In genomic region chr3:138877246-138877645, GRCh38 we compare ENCODE assay signal across 19 cellular contexts.
"Had no signal": no experiment of that assay in that cellular context is flagged by ENCODE, and none has a peak within 500 bp of the region (broad histone marks: within the 10 kb centered on the region; RNA-seq: fewer than 3 reads in every experiment).

No MANE protein-coding gene starts in this region.

- H3K27me3 ChIP-seq: right atrium auricular region, suprapubic skin had no signal

- H3K4me1 ChIP-seq: right atrium auricular region had no signal

- H3K27ac ChIP-seq: right atrium auricular region, suprapubic skin had no signal

- DNase-seq: activated CD4-positive, alpha-beta T cell treated with anti-CD3 and anti-CD28 coated beads for 36 hours; activated CD4-positive, alpha-beta T cell treated with anti-CD3 and anti-CD28 coated beads, Interleukin-2, amount 50 U/mL, for 48 hours; activated gamma-delta T cell treated with Interleukin-2 at 50 U/mL for 16 hours; effector CD4-positive, alpha-beta T cell; hypothalamus; kidney; nephron progenitor cell; stimulated activated CD4-positive, alpha-beta T cell treated with anti-CD3 and anti-CD28 coated beads, Interleukin-4, amount 100 ng/mL, for 1 hour; stimulated activated naive CD8-positive, alpha-beta T cell treated with anti-CD3 and anti-CD28 coated beads, Interleukin-15, amount 100 ng/mL, for 72 hours; T-helper 17 cell; trophoblast cell had no signal

- H3K4me1 Mint-ChIP-seq: mesothelial cell of epicardium, nephron progenitor cell, T-helper 17 cell had no signal

- H3K4me3 ChIP-seq: lung, right atrium auricular region, suprapubic skin had no signal

- H3K36me3 ChIP-seq: right atrium auricular region, suprapubic skin had no signal

- H3K4me3 Mint-ChIP-seq: activated CD4-positive, alpha-beta T cell treated with anti-CD3 and anti-CD28 coated beads for 36 hours; activated T-helper 1 cell treated with anti-CD3 and anti-CD28 coated beads, Interleukin-12 subunit alpha, Interleukin-12 subunit beta, Interleukin-2, Interleukin-4 antibody, amounts not matched to agents 30 ng/mL and 10 ng/mL and 1 ng/mL, durations not matched to agents 14 hours and 24 hours and 36 hours; mesothelial cell of epicardium; nephron progenitor cell; stimulated activated naive CD8-positive, alpha-beta T cell treated with anti-CD3 and anti-CD28 coated beads, Interleukin-15, amount 100 ng/mL, for 72 hours; T-helper 17 cell; WTC11 had no signal

- H3K27me3 Mint-ChIP-seq: activated CD4-positive, alpha-beta T cell treated with anti-CD3 and anti-CD28 coated beads for 36 hours; progenitor cell of endocrine pancreas; stimulated activated naive CD8-positive, alpha-beta T cell treated with anti-CD3 and anti-CD28 coated beads, Interleukin-15, amount 100 ng/mL, for 72 hours; T-helper 17 cell had no signal

- H3K27ac Mint-ChIP-seq: activated CD4-positive, alpha-beta T cell treated with anti-CD3 and anti-CD28 coated beads for 36 hours; activated naive CD4-positive, alpha-beta T cell treated with anti-CD3 and anti-CD28 coated beads, Interleukin-2, amount 50 U/mL, for 72 hours; activated T-helper 1 cell treated with anti-CD3 and anti-CD28 coated beads, Interleukin-12 subunit alpha, Interleukin-12 subunit beta, Interleukin-2, Interleukin-4 antibody, amounts not matched to agents 30 ng/mL and 10 ng/mL and 1 ng/mL, durations not matched to agents 14 hours and 24 hours and 36 hours; mesothelial cell of epicardium; nephron progenitor cell; progenitor cell of endocrine pancreas; stimulated activated naive CD8-positive, alpha-beta T cell treated with anti-CD3 and anti-CD28 coated beads, Interleukin-15, amount 100 ng/mL, for 72 hours; T-helper 17 cell; WTC11 had no signal

- H3K9me3 ChIP-seq: right atrium auricular region, suprapubic skin had no signal
